8 cellular contexts compared by ENCODE assay signal in genomic region chr2:118221952-118222594, GRCh38.
A peak's percentile ranks its signal among the peaks of the same experiment; 100 is the strongest.
DNase-seq lines count a peak whose midpoint lies in the region; ATAC-seq and FAIRE-seq lines count a peak whose summit lies in the region.

No MANE protein-coding gene starts in this region.

- H4K8ac ChIP-seq in trophoblast cell (ENCODE audit: low read depth, low read length) = no peak overlapping the region

- peak; percentile 40 for FAIRE-seq in frontal cortex (lab: Jason Lieb, UNC)

- H2AK5ac ChIP-seq in trophoblast cell (ENCODE audit: low read length) = no peak overlapping the region

- H4K91ac ChIP-seq in trophoblast cell (ENCODE audit: low read depth, low read length) = no peak overlapping the region

- H2BK12ac ChIP-seq in trophoblast cell (ENCODE audit: low read length) = no peak overlapping the region

- H3K4me3 ChIP-seq in trophoblast cell (ENCODE audit: low read depth, low read length) = no peak overlapping the region

- no peak overlapping the region for H3K23ac ChIP-seq in trophoblast cell (ENCODE audit: low read length)

- H3K4me1 ChIP-seq in trophoblast cell (ENCODE audit: control insufficient read depth in 1 of 2, insufficient read depth in 2 of 2, low read length in 2 of 2) = peaks cover 0 to 9% of the 10 kb centered on the region in 2 experiments

- WGBS in trophoblast cell (ENCODE audit: extremely low coverage, insufficient coverage, insufficient read length) = no CpG with 5 or more reads among the region's 5 CpGs

- H3K27me3 ChIP-seq in trophoblast cell (ENCODE audit: insufficient read depth, low read length) = no peaks in the 10 kb centered on the region

- H3K4me2 ChIP-seq in trophoblast cell (ENCODE audit: low read length) = no peak overlapping the region

- H2AFZ ChIP-seq in trophoblast cell (ENCODE audit: insufficient read depth, low read length, poor library complexity) = no peak overlapping the region

- no peak overlapping the region for H3K4ac ChIP-seq in trophoblast cell (ENCODE audit: low read depth, low read length)

- H4K12ac ChIP-seq in trophoblast cell (ENCODE audit: low read depth, low read length) = no peak overlapping the region

- DNase-seq in DMS 273 treated with DMSO at 0.1 percent for 48 hours (lab: John Stamatoyannopoulos, UW) (peak; percentile 38), NCI-H345 (lab: John Stamatoyannopoulos, UW) (peak; percentile 60), frontal cortex (ENCODE audit: low spot score in 2 of 2) (peak; percentile 49 to 50), trophoblast cell (peak; percentile 49 to 81), GM19240 (ENCODE audit: insufficient read length, low spot score) (no peak)
- DNase-seq in activated CD4-positive, alpha-beta T cell treated with anti-CD3 and anti-CD28 coated beads, Interleukin-2, amount 50 U/mL, for 48 hours = peak; percentile 20 to 23

- H3K14ac ChIP-seq in trophoblast cell (ENCODE audit: low read length) = no peak overlapping the region

- no peaks in the 10 kb centered on the region for H3K36me3 ChIP-seq in trophoblast cell (ENCODE audit: control insufficient read depth in 1 of 2, insufficient read depth in 2 of 2, low read length in 2 of 2)

- H3K18ac ChIP-seq in trophoblast cell (ENCODE audit: low read length) = no peak overlapping the region

- H3K79me1 ChIP-seq in trophoblast cell (ENCODE audit: low read length) = peaks cover 4% of the 10 kb centered on the region

- H2BK120ac ChIP-seq in trophoblast cell (ENCODE audit: insufficient read depth, low read length, poor library complexity) = no peak overlapping the region

- no peak overlapping the region for H2BK5ac ChIP-seq in trophoblast cell (ENCODE audit: low read depth, low read length, poor library complexity)

- H3K9me3 ChIP-seq in trophoblast cell (ENCODE audit: insufficient read depth, low read depth, low read length) = no peaks in the 10 kb centered on the region

- no peak overlapping the region for H3K27ac ChIP-seq in trophoblast cell (ENCODE audit: low read depth, low read length)

- ATAC-seq in GM19043 (IDR thresholded peaks at IDR 0.05; ENCODE audit: low read depth, unreplicated experiment) = peak; percentile 46
- peak; percentile 70 for ATAC-seq in HG03280 (IDR thresholded peaks at IDR 0.05; ENCODE audit: unreplicated experiment)

- peaks cover 3% of the 10 kb centered on the region for H3K79me2 ChIP-seq in trophoblast cell (ENCODE audit: control insufficient read depth, insufficient read depth, low read length, poor library complexity)

- no peak overlapping the region for H3K9ac ChIP-seq in trophoblast cell (ENCODE audit: low read length)
